ENCODE assay signal across 1 cellular context in genomic region chr19:48718711-48719231, GRCh38.
TF ChIP-seq lines count a peak whose summit lies in the region.

No MANE protein-coding gene starts in this region.

TF ChIP-seq in HepG2, 621 proteins besides CTCF, POLR2A, EP300 and RAD21 (continued from another document and continues in another):
- no peak for TF ChIP-seq DRAP1 (CRISPR knock-in tag; IDR thresholded peaks at IDR 0.05)
- TF ChIP-seq MLLT10 (CRISPR knock-in tag; IDR thresholded peaks at IDR 0.05) = no peak
- TF ChIP-seq SKI (IDR thresholded peaks at IDR 0.05; ENCODE audit: partially characterized antibody) = peak; percentile 97
- peak; percentile 68; the same call in 1 of the 2 replicates for TF ChIP-seq THRA (CRISPR knock-in tag; IDR thresholded peaks at IDR 0.05; ENCODE audit: borderline replicate concordance)
- TF ChIP-seq PITX1 (CRISPR knock-in tag; IDR thresholded peaks at IDR 0.05) = peak; percentile 75
- TF ChIP-seq POGK (CRISPR knock-in tag; conservative IDR thresholded peaks at IDR 0.05) = peak; percentile 50; the same call in 1 of the 2 replicates
- TF ChIP-seq ZBED4 (CRISPR knock-in tag; IDR thresholded peaks at IDR 0.05; ENCODE audit: borderline replicate concordance) = no peak
- TF ChIP-seq HBP1 (CRISPR knock-in tag; IDR thresholded peaks at IDR 0.05; ENCODE audit: low read depth) = no peak; the same call in 1 of the 2 replicates
- no peak for TF ChIP-seq EEA1 (CRISPR knock-in tag; IDR thresholded peaks at IDR 0.05; ENCODE audit: borderline replicate concordance)
- no peak; the same call in 1 of the 2 replicates for TF ChIP-seq ARHGAP35 (CRISPR knock-in tag; IDR thresholded peaks at IDR 0.05; ENCODE audit: borderline replicate concordance)
- no peak for TF ChIP-seq SNAI1 (CRISPR knock-in tag; IDR thresholded peaks at IDR 0.05; ENCODE audit: borderline replicate concordance)
- no peak for TF ChIP-seq ZBTB46 (CRISPR knock-in tag; IDR thresholded peaks at IDR 0.05; ENCODE audit: borderline replicate concordance)
- no peak for TF ChIP-seq RFX1 (IDR thresholded peaks at IDR 0.05)
- TF ChIP-seq HOMEZ (CRISPR knock-in tag; IDR thresholded peaks at IDR 0.05; ENCODE audit: low read depth) = no peak
- TF ChIP-seq ZNF816 (CRISPR knock-in tag; IDR thresholded peaks at IDR 0.05; ENCODE audit: borderline replicate concordance) = no peak
- TF ChIP-seq NR2F1 (CRISPR knock-in tag; IDR thresholded peaks at IDR 0.05) = peak in 1 of 2 experiments; percentile 82; a peak in 3 of 4 replicates
- TF ChIP-seq HNF1B (CRISPR knock-in tag; IDR thresholded peaks at IDR 0.05) = 0 out of 2 replicates have a peak, but pooled peaks have one; percentile 46
- TF ChIP-seq AKNA (CRISPR knock-in tag; IDR thresholded peaks at IDR 0.05; ENCODE audit: borderline replicate concordance) = no peak
- TF ChIP-seq BHLHE40 (IDR thresholded peaks at IDR 0.05; ENCODE audit: low read length) = no peak
- TF ChIP-seq ZBTB26 (CRISPR knock-in tag; IDR thresholded peaks at IDR 0.05; ENCODE audit: borderline replicate concordance) = no peak
- TF ChIP-seq KDM4B (CRISPR knock-in tag; IDR thresholded peaks at IDR 0.05) = no peak
- no peak for TF ChIP-seq ZBTB14 (CRISPR knock-in tag; IDR thresholded peaks at IDR 0.05)
- peak; percentile 78; the same call in 1 of the 2 replicates for TF ChIP-seq JUN (CRISPR knock-in tag; IDR thresholded peaks at IDR 0.05)
- no peak for TF ChIP-seq ARID2 (CRISPR knock-in tag; IDR thresholded peaks at IDR 0.05; ENCODE audit: borderline replicate concordance)
- no peak for TF ChIP-seq ZNF496 (CRISPR knock-in tag; IDR thresholded peaks at IDR 0.05; ENCODE audit: insufficient replicate concordance)
- TF ChIP-seq ZNF841 (CRISPR knock-in tag; IDR thresholded peaks at IDR 0.05; ENCODE audit: borderline replicate concordance) = no peak
- no peak for TF ChIP-seq CERS6 (CRISPR knock-in tag; IDR thresholded peaks at IDR 0.05)
- peak; percentile 35 for TF ChIP-seq YY1 (IDR thresholded peaks at IDR 0.05; ENCODE audit: insufficient read depth, insufficient replicate concordance, low read depth, low read length)
- TF ChIP-seq ZNF180 (CRISPR knock-in tag; IDR thresholded peaks at IDR 0.05; ENCODE audit: borderline replicate concordance, low read depth) = no peak
- no peak for TF ChIP-seq ZNF124 (CRISPR knock-in tag; IDR thresholded peaks at IDR 0.05)
- TF ChIP-seq SUZ12 (IDR thresholded peaks at IDR 0.05; ENCODE audit: low read depth, low read length) = no peak
- no peak for TF ChIP-seq RORA (CRISPR knock-in tag; IDR thresholded peaks at IDR 0.05)
